16 cellular contexts compared by ENCODE assay signal in the genomic region with DNA sequence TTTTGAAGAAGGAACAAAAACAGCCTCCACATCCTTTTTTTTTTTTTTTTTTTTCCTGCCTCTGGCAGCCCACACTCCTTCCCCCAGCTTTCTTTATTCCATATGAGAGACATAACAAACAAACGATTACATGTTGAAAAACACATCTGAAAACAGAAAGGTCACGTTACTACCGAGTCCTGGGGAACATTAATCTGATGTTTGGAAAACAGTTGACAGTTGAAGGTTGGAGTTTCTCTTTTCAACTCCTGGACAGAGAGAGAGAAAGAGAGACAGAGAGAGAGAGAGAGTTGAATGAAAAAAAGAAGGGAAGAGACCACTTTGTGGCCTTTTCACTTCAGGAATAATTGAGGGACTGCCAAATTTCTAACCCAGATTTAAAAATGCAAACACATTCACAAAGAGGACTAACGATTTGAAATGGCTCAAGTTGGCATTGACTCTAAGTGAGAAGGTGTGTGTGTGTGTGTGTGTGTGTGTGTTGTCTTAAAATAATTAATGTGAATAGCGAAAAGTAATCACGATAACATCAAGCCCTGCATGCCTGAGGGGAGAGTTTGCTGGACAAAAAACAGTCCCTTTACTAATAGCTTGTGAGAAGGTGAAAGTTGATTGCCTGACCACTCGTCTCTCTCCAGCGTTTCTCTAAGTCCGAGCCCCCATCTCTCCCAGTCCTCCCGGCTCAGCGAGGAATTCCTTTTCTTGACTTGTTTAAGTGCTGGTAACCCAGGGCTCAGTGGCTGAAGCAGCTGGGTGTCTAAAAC.
DNase-seq lines count a peak whose midpoint lies in the region; ATAC-seq and TF ChIP-seq lines count a peak whose summit lies in the region.
"Had no signal": no experiment of that assay in that cellular context is flagged by ENCODE, and none has a peak within 500 bp of the region (broad histone marks: within the 10 kb centered on the region; RNA-seq: fewer than 3 reads in every experiment).

No MANE protein-coding gene starts in this region.

- H3K4me1 ChIP-seq in naive thymus-derived CD4-positive, alpha-beta T cell (ENCODE audit: control insufficient read depth in 2 of 2, insufficient read depth in 2 of 2, low read length in 2 of 2): peaks cover 23 to 35% of the 10 kb centered on the region in 2 donors

- ATAC-seq in central memory CD8-positive, alpha-beta T cell (replicated peaks; ENCODE audit: extremely low read depth, poor library complexity, severe bottlenecking): peak; percentile 13
- ATAC-seq in naive thymus-derived CD4-positive, alpha-beta T cell: no peak
- ATAC-seq in GM18907 (IDR thresholded peaks at IDR 0.05; ENCODE audit: unreplicated experiment): no peak
- no peak for ATAC-seq in HG03139 (IDR thresholded peaks at IDR 0.05; ENCODE audit: unreplicated experiment)
- ATAC-seq in HG03039 (IDR thresholded peaks at IDR 0.05; ENCODE audit: unreplicated experiment): no peak
- ATAC-seq in GM19324 (IDR thresholded peaks at IDR 0.05; ENCODE audit: low FRiP score, unreplicated experiment): no peak
- ATAC-seq: activated CD8-positive, alpha-beta T cell treated with anti-CD3 and anti-CD28 coated beads, Interleukin-2, amount 10 ng/mL, durations not matched to agents 7 days and 5 days had no signal

- H3K27me3 Mint-ChIP-seq in Calu3 (ENCODE audit: unreplicated experiment): peaks cover 10% of the 10 kb centered on the region
- H3K27me3 Mint-ChIP-seq in central memory CD8-positive, alpha-beta T cell: peaks cover 96% of the 10 kb centered on the region
- peaks cover 88 to 97% (median 92%) of the 10 kb centered on the region in 5 donors for H3K27me3 Mint-ChIP-seq in naive thymus-derived CD4-positive, alpha-beta T cell

- TF ChIP-seq CTCF in Calu3 (IDR thresholded peaks at IDR 0.05; ENCODE audit: unreplicated experiment): no peak

- no peak overlapping the region for H3K4me3 ChIP-seq in naive thymus-derived CD4-positive, alpha-beta T cell (ENCODE audit: low read length)

- peaks cover 14% of the 10 kb centered on the region for H3K4me1 Mint-ChIP-seq in Calu3 (ENCODE audit: low read depth, unreplicated experiment)
- peaks cover 44% of the 10 kb centered on the region for H3K4me1 Mint-ChIP-seq in central memory CD8-positive, alpha-beta T cell
- H3K4me1 Mint-ChIP-seq in naive thymus-derived CD4-positive, alpha-beta T cell: peaks cover 39 to 62% (median 50%) of the 10 kb centered on the region in 7 donors

- peak overlapping the region; percentile 53 for H3K4me3 Mint-ChIP-seq in Calu3 (ENCODE audit: low read depth, unreplicated experiment)
- H3K4me3 Mint-ChIP-seq in central memory CD8-positive, alpha-beta T cell: peak overlapping the region; percentile 37
- H3K4me3 Mint-ChIP-seq in naive thymus-derived CD4-positive, alpha-beta T cell: peak overlapping the region in 7 of 10 donors; percentile 5 to 66 (median 51)
- H3K4me3 Mint-ChIP-seq: activated CD8-positive, alpha-beta T cell treated with anti-CD3 and anti-CD28 coated beads, Interleukin-2, amount 10 ng/mL, durations not matched to agents 7 days and 5 days had no signal

- BruUV-seq in Calu3 (replicated peaks; lab: Mats Ljungman, UMichigan): no TSS peak

- no peak overlapping the region for H3K27ac ChIP-seq in naive thymus-derived CD4-positive, alpha-beta T cell (ENCODE audit: low read depth, low read length)
- H3K27ac ChIP-seq: C4-2B, thoracic aorta had no signal

- POLR2A ChIA-PET in HEK293T (lab: Yijun Ruan, JAX): interaction anchor here (1.2 to 3.3 kb wide), 5 partner anchors 10 to 68 kb away, joined by 3 to 25 read pairs (median 6); a partner anchor contains a TSS
- POLR2A ChIA-PET in naive thymus-derived CD4-positive, alpha-beta T cell (lab: Charles Lee): no interaction called here

- peaks cover 25 to 66% of the 10 kb centered on the region in 2 donors for H3K27me3 ChIP-seq in naive thymus-derived CD4-positive, alpha-beta T cell (ENCODE audit: control insufficient read depth in 2 of 2, insufficient read depth in 2 of 2, low read length in 2 of 2)

- intact Hi-C loops in Calu3 (cut with micrococcal nuclease; ENCODE audit: unreplicated experiment): no loop called here
- intact Hi-C loops in naive thymus-derived CD4-positive, alpha-beta T cell (cut with micrococcal nuclease): loop anchor here in 1 of 2 donors (2.0 kb wide), 1 partner anchor 687 kb away; no protein-coding TSS in a partner anchor

- H3K9me3 ChIP-seq in naive thymus-derived CD4-positive, alpha-beta T cell (ENCODE audit: control insufficient read depth in 2 of 3, low read length in 3 of 3): no peaks in the 10 kb centered on the region
- H3K9me3 ChIP-seq: thoracic aorta had no signal

- H3K36me3 ChIP-seq in naive thymus-derived CD4-positive, alpha-beta T cell (ENCODE audit: control insufficient read depth in 2 of 3, insufficient read depth in 3 of 3, low read length in 3 of 3): no peaks in the 10 kb centered on the region
- H3K36me3 ChIP-seq: thoracic aorta had no signal

- H3K9me3 Mint-ChIP-seq in Calu3 (ENCODE audit: low read depth, unreplicated experiment): no peaks in the 10 kb centered on the region
- no peaks in the 10 kb centered on the region for H3K9me3 Mint-ChIP-seq in central memory CD8-positive, alpha-beta T cell
- H3K9me3 Mint-ChIP-seq in naive thymus-derived CD4-positive, alpha-beta T cell: peaks cover 0 to 12% (median 3%) of the 10 kb centered on the region in 11 donors

- no peaks in the 10 kb centered on the region for H3K36me3 Mint-ChIP-seq in Calu3 (ENCODE audit: insufficient read depth, unreplicated experiment)
- peaks cover 8% of the 10 kb centered on the region for H3K36me3 Mint-ChIP-seq in central memory CD8-positive, alpha-beta T cell (ENCODE audit: insufficient read depth)
- H3K36me3 Mint-ChIP-seq in naive thymus-derived CD4-positive, alpha-beta T cell: peaks cover 0 to 3% (median 0%) of the 10 kb centered on the region in 5 donors

- DNase-seq in Calu3 (no peak), HEK293T (ENCODE audit: extremely low spot score) (no peak)
- DNase-seq in central memory CD8-positive, alpha-beta T cell (ENCODE audit: low spot score in 2 of 2): no peak
- no peak for DNase-seq in naive thymus-derived CD4-positive, alpha-beta T cell
- DNase-seq: activated CD8-positive, alpha-beta T cell treated with anti-CD3 and anti-CD28 coated beads, Interleukin-2, amount 10 ng/mL, durations not matched to agents 7 days and 5 days; activated gamma-delta T cell treated with Interleukin-2 at 50 U/mL for 16 hours; foreskin melanocyte; midbrain; NCI-H1048; stimulated activated CD4-positive, alpha-beta T cell treated with anti-CD3 and anti-CD28 coated beads, Interleukin-2, amount 100 ng/mL, for 24 hours had no signal

- H3K27ac Mint-ChIP-seq in Calu3 (ENCODE audit: unreplicated experiment): no peak overlapping the region
- H3K27ac Mint-ChIP-seq in central memory CD8-positive, alpha-beta T cell (ENCODE audit: low read depth): no peak overlapping the region
- H3K27ac Mint-ChIP-seq in naive thymus-derived CD4-positive, alpha-beta T cell: no peak overlapping the region
- H3K27ac Mint-ChIP-seq: activated CD8-positive, alpha-beta T cell treated with anti-CD3 and anti-CD28 coated beads, Interleukin-2, amount 10 ng/mL, durations not matched to agents 7 days and 5 days had no signal

- CTCF ChIA-PET in Calu3 (lab: Charles Lee) (no interaction called here), HEK293T (lab: Yijun Ruan, JAX) (interaction anchor here (0.6 to 0.7 kb wide), 2 partner anchors 30 to 45 kb away, joined by 3 read pairs; no protein-coding TSS in a partner anchor)
- CTCF ChIA-PET in naive thymus-derived CD4-positive, alpha-beta T cell (lab: Charles Lee): no interaction called here

TF ChIP-seq in HEK293T, 16 proteins besides CTCF, POLR2A, EP300 and RAD21:
- TF ChIP-seq ARNT (IDR thresholded peaks at IDR 0.05) (no peak), ZNF384 (IDR thresholded peaks at IDR 0.05) (peak; percentile 43; the same call in 1 of the 2 replicates)
